ENCODE assay signal across 10 cellular contexts in the genomic region with DNA sequence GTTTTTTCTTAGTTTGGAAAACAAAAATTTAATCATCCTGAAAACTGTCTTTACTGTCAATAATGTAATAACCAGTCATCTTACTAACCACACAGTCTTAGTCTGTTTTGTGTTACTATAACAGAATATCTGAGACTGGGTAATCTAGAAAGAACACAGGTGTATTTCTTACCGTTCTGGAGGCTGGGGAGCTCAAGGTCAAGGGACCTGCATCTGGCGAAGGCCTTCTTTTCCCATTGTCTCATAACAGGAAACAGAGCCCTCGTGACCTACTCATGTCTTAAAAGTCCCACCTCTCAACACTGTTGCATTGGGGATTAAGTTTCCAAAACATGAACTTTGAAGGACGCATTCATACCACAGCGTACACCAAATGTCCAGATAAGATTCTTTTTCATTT.
"Had no signal": no experiment of that assay in that cellular context is flagged by ENCODE, and none has a peak within 500 bp of the region (broad histone marks: within the 10 kb centered on the region; RNA-seq: fewer than 3 reads in every experiment).

No MANE protein-coding gene starts in this region.

- FAIRE-seq: HepG2 had no signal

- H3K4me3 Mint-ChIP-seq: HFFc6, IgD-negative memory B cell had no signal

- H3K27me3 Mint-ChIP-seq: IgD-negative memory B cell had no signal

- H3K27ac Mint-ChIP-seq: HFFc6, IgD-negative memory B cell had no signal

- H3K4me3 ChIP-seq: GM23248, HAP-1 had no signal

- ATAC-seq: HCT116, HepG2 had no signal

- H3K4me1 Mint-ChIP-seq: IgD-negative memory B cell had no signal

- H3K4me1 ChIP-seq: HAP-1 had no signal

- H2AFZ ChIP-seq: GM23248 had no signal

- H3K9ac ChIP-seq: GM23248 had no signal

- DNase-seq: GM23248, GOT3, H7, HFFc6, KBM-7 had no signal

- H3K36me3 ChIP-seq: HAP-1 had no signal

- H3K9me3 ChIP-seq: HAP-1 had no signal

- H3K27ac ChIP-seq: GM23248, HL-60 had no signal

- H3K36me3 Mint-ChIP-seq: IgD-negative memory B cell had no signal
